ENCODE assay signal across 20 cellular contexts in the genomic region with DNA sequence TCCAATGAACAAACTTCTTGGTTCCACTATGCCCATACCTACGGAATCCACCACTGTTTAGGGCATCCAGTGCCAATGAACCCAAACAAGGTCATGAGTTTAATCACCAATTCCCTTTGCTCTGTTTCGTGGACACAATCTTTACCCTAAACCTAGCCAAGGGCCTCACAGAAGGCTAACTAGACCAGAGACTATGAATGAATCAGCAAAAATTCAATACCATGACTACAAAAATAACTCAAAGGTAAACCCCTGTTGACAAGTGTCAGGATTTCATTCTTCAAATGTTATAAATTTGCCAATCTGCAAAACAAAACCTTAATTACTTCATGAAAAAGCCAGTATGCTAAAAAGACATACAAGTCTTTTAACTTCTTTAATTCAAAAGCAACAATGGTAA.
"Had no signal": no experiment of that assay in that cellular context is flagged by ENCODE, and none has a peak within 500 bp of the region (broad histone marks: within the 10 kb centered on the region; RNA-seq: fewer than 3 reads in every experiment).

No MANE protein-coding gene starts in this region.

- H3K4me1 Mint-ChIP-seq: activated B cell treated with CpG ODN at 0.5 μM for 24 hours; activated CD4-positive, alpha-beta memory T cell treated with anti-CD3 and anti-CD28 coated beads, Interleukin-2, amount 10 ng/mL, durations not matched to agents 7 days and 5 days; memory B cell had no signal

- H3K27ac ChIP-seq: ascending aorta, breast epithelium, gastroesophageal sphincter, parathyroid adenoma, thyroid gland had no signal

- H3K27ac Mint-ChIP-seq: activated B cell treated with CpG ODN at 0.5 μM for 24 hours; activated CD4-positive, alpha-beta memory T cell treated with anti-CD3 and anti-CD28 coated beads, Interleukin-2, amount 10 ng/mL, durations not matched to agents 7 days and 5 days; activated naive CD4-positive, alpha-beta T cell treated with anti-CD3 and anti-CD28 coated beads for 36 hours; activated T-helper 2 cell treated with anti-CD3 and anti-CD28 coated beads, Interferon-gamma antibody, Interleukin-2, Interleukin-4, amounts not matched to agents 10 μg/mL and 5 μg/mL and 100 μg/mL, durations not matched to agents 14 hours and 24 hours and 36 hours; memory B cell; naive thymus-derived CD4-positive, alpha-beta T cell had no signal

- DNase-seq: activated B cell treated with CpG ODN at 0.5 μM for 24 hours; activated CD4-positive, alpha-beta memory T cell treated with anti-CD3 and anti-CD28 coated beads, Interleukin-2, amount 10 ng/mL, durations not matched to agents 7 days and 5 days; activated CD4-positive, alpha-beta T cell treated with anti-CD3 and anti-CD28 coated beads for 48 hours; activated naive CD4-positive, alpha-beta T cell treated with anti-CD3 and anti-CD28 coated beads for 36 hours; activated T-cell treated with anti-CD3 and anti-CD28 coated beads, Interleukin-2, amount 50 U/mL, for 1 hour; cortex of kidney; heart left ventricle; kidney glomerular epithelial cell; left ventricle myocardium superior; mucosa of descending colon; naive thymus-derived CD4-positive, alpha-beta T cell; stimulated activated CD4-positive, alpha-beta T cell treated with anti-CD3 and anti-CD28 coated beads, Interleukin-2, amount 100 ng/mL, for 24 hours; stimulated activated naive CD4-positive, alpha-beta T cell treated with Interleukin-2 at 50 U/mL for 16 hours; thyroid gland had no signal

- H3K79me2 ChIP-seq: parathyroid adenoma had no signal

- H3K36me3 ChIP-seq: ascending aorta, breast epithelium, gastroesophageal sphincter, heart left ventricle, thyroid gland had no signal

- H3K9me3 Mint-ChIP-seq: activated B cell treated with CpG ODN at 0.5 μM for 24 hours; activated CD4-positive, alpha-beta memory T cell treated with anti-CD3 and anti-CD28 coated beads, Interleukin-2, amount 10 ng/mL, durations not matched to agents 7 days and 5 days; activated naive CD4-positive, alpha-beta T cell treated with anti-CD3 and anti-CD28 coated beads for 36 hours; activated T-helper 2 cell treated with anti-CD3 and anti-CD28 coated beads, Interferon-gamma antibody, Interleukin-2, Interleukin-4, amounts not matched to agents 10 μg/mL and 5 μg/mL and 100 μg/mL, durations not matched to agents 14 hours and 24 hours and 36 hours; memory B cell; naive thymus-derived CD4-positive, alpha-beta T cell had no signal

- H3K9ac ChIP-seq: parathyroid adenoma had no signal

- H3K27me3 Mint-ChIP-seq: activated B cell treated with CpG ODN at 0.5 μM for 24 hours; activated CD4-positive, alpha-beta memory T cell treated with anti-CD3 and anti-CD28 coated beads, Interleukin-2, amount 10 ng/mL, durations not matched to agents 7 days and 5 days; memory B cell; naive thymus-derived CD4-positive, alpha-beta T cell had no signal

- H3K4me1 ChIP-seq: breast epithelium had no signal

- H3K4me3 ChIP-seq: ascending aorta, breast epithelium, gastroesophageal sphincter, heart left ventricle, mucosa of descending colon, thyroid gland had no signal

- H3K27me3 ChIP-seq: ascending aorta, breast epithelium, gastroesophageal sphincter, heart left ventricle, thyroid gland had no signal

- H3K9me3 ChIP-seq: ascending aorta, breast epithelium, gastroesophageal sphincter, heart left ventricle, mucosa of descending colon, thyroid gland had no signal

- H3K36me3 Mint-ChIP-seq: memory B cell; naive thymus-derived CD4-positive, alpha-beta T cell had no signal

- ATAC-seq: gastroesophageal sphincter; heart left ventricle; left ventricle myocardium superior; mucosa of descending colon; naive thymus-derived CD4-positive, alpha-beta T cell had no signal

- H2AFZ ChIP-seq: parathyroid adenoma had no signal

- H3K4me3 Mint-ChIP-seq: activated B cell treated with CpG ODN at 0.5 μM for 24 hours; activated CD4-positive, alpha-beta memory T cell treated with anti-CD3 and anti-CD28 coated beads, Interleukin-2, amount 10 ng/mL, durations not matched to agents 7 days and 5 days; activated naive CD4-positive, alpha-beta T cell treated with anti-CD3 and anti-CD28 coated beads for 36 hours; memory B cell; naive thymus-derived CD4-positive, alpha-beta T cell had no signal
